ENCODE assay signal across 14 cellular contexts in genomic region chr5:72552041-72552557, GRCh38. TPM values are rescaled to one million over a fixed set of nuclear protein-coding genes. Genes with fewer than 3 reads are reported as not detected.
A peak's percentile ranks its signal among the peaks of the same experiment; 100 is the strongest.
DNase-seq lines count a peak whose midpoint lies in the region; TF ChIP-seq lines count a peak whose summit lies in the region.
"Had no signal": no experiment of that assay in that cellular context is flagged by ENCODE, and none has a peak within 500 bp of the region (broad histone marks: within the 10 kb centered on the region; RNA-seq: fewer than 3 reads in every experiment).

No MANE protein-coding gene starts in this region.

- H3K4me3 ChIP-seq in A673 (ENCODE audit: low read depth, low read length, poor library complexity, severe bottlenecking) = no peak overlapping the region
- H3K4me3 ChIP-seq: GM12878 had no signal

- H3K4me1 ChIP-seq in A673 (ENCODE audit: insufficient read depth, low read length, poor library complexity, severe bottlenecking) = peaks cover 19% of the 10 kb centered on the region

- POLR2A ChIA-PET in A673 (lab: Charles Lee; ENCODE audit: low non-redundant PET) = interaction anchor here (0.6 kb wide), 1 partner anchor 330 kb away, joined by 8 read pairs; no protein-coding TSS in a partner anchor

- no TSS peak for BruUV-seq in A673 (replicated peaks; lab: Mats Ljungman, UMichigan)

- H3K9me3 ChIP-seq in A673 (ENCODE audit: low read depth, low read length, poor library complexity, severe bottlenecking) = no peaks in the 10 kb centered on the region

- in situ Hi-C loops in KBM-7 (cut with MboI; ENCODE audit: low pct_unique_long_range_greater_than_20kb, low sequenced_read_pairs) = no loop called here

- no peaks in the 10 kb centered on the region for H3K27me3 ChIP-seq in A673 (replicated peaks; ENCODE audit: insufficient read depth, low read depth, low read length, poor library complexity)

- H3K36me3 ChIP-seq in A673 (ENCODE audit: insufficient read depth, low read length, poor library complexity, severe bottlenecking) = no peaks in the 10 kb centered on the region

- DNase-seq in A673 (ENCODE audit: low spot score) (peak; percentile 33), HS-27A (ENCODE audit: low read depth) (peak; percentile 47), astrocyte of the hippocampus (ENCODE audit: low read depth, low spot score) (peak; percentile 93), glomerular visceral epithelial cell (ENCODE audit: extremely low spot score) (peak; percentile 91), GF-D8 (lab: John Stamatoyannopoulos, UW) (no peak), KBM-7 (no peak), GM10266 (ENCODE audit: extremely low spot score) (no peak)
- no peak for DNase-seq in activated CD4-positive, CD25-positive, alpha-beta regulatory T cell (lab: John Stamatoyannopoulos, UW)
- DNase-seq: effector memory CD8-positive, alpha-beta T cell; NCI-H1417; NCI-H524; T1000 had no signal

- intact Hi-C loops in A673 (cut with micrococcal nuclease; ENCODE audit: unreplicated experiment) = no loop called here

- CTCF ChIA-PET in A673 (lab: Charles Lee) = no interaction called here

- no peak overlapping the region for H3K27ac ChIP-seq in A673 (ENCODE audit: low read depth, low read length, poor library complexity, severe bottlenecking)

- TF ChIP-seq CTCF in A673 (conservative IDR thresholded peaks at IDR 0.05; ENCODE audit: low read depth, low read length) (no peak), GM10266 (IDR thresholded peaks at IDR 0.05; ENCODE audit: control insufficient read depth, insufficient read depth, low read depth, missing control alignments) (no peak)

RNA-seq across cellular contexts. Expression of gene ZNF366, which starts 44.9 kb away (rescaled TPM):
- not detected in 2 replicates for total RNA-seq in A673 (2021)
- total RNA-seq: HepG2 had no signal

Comparison
In these comparisons a context has a peak if more than half of its experiments do, and no peak if none do; other contexts are left out.
1. DNase-seq: peak in A673 (single experiment), HS-27A (single experiment), astrocyte of the hippocampus (single experiment) and glomerular visceral epithelial cell (single experiment); none in GF-D8 (single experiment), KBM-7 (single experiment), GM10266 (single experiment) and activated CD4-positive, CD25-positive, alpha-beta regulatory T cell (0 of 4).